Comparison of ENCODE assay signal across 22 cellular contexts in the genomic region with DNA sequence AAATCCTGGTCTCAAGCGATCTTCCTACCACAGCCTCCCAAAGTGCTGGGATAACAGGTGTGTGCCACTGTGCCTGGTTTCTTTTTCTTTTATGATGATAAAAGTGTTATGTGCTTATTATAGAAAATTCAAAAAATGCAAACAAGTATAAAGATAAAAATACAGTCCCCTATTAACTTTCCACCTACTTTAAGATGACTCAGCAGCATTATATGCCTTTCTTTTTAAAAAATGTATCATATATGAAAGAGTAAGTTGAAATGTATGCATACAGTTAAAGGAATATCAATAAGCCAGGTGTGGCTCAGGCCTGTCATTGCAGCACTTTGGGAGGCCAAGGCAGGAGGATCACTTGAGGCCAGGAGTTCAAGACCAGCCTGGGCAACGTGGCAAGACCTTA.
DNase-seq lines count a peak whose midpoint lies in the region; ATAC-seq, FAIRE-seq and TF ChIP-seq lines count a peak whose summit lies in the region.
"Had no signal": no experiment of that assay in that cellular context is flagged by ENCODE, and none has a peak within 500 bp of the region (broad histone marks: within the 10 kb centered on the region; RNA-seq: fewer than 3 reads in every experiment).

No MANE protein-coding gene starts in this region.

- no peaks in the 10 kb centered on the region for H3K79me1 ChIP-seq in IMR-90 (ENCODE audit: low read depth in 1 of 2, low read length in 2 of 2)

- TF ChIP-seq POLR2A in A549 (IDR thresholded peaks at IDR 0.05; ENCODE audit: low read length) (no peak), IMR-90 (IDR thresholded peaks at IDR 0.05; ENCODE audit: low read depth, low read length) (no peak)

- H4K20me1 ChIP-seq in IMR-90 (ENCODE audit: insufficient read depth, low read length), result no peaks in the 10 kb centered on the region
- H4K20me1 ChIP-seq: BLaER1 treated with 17β-estradiol and CSF1 and Interleukin-3, amounts not matched to agents 10 nM and 100 nM had no signal

- no peak overlapping the region for H2BK5ac ChIP-seq in IMR-90 (ENCODE audit: low read depth, low read length, poor library complexity, severe bottlenecking)

- no peak overlapping the region for H3K9ac ChIP-seq in IMR-90 (ENCODE audit: low read depth, low read length)
- H3K9ac ChIP-seq: BLaER1 treated with 17β-estradiol and CSF1 and Interleukin-3, amounts not matched to agents 10 nM and 100 nM had no signal

- in situ Hi-C loops in IMR-90 (cut with MboI; ENCODE audit: low sequenced_read_pairs), result no loop called here

- H4K91ac ChIP-seq in IMR-90 (ENCODE audit: insufficient read depth, low read depth, low read length), result no peak overlapping the region

- no peak overlapping the region for H3K4me3 ChIP-seq in A549
- H3K4me3 ChIP-seq in IMR-90 (ENCODE audit: insufficient read depth, low read depth, low read length), result no peak overlapping the region
- H3K4me3 ChIP-seq: BLaER1 treated with 17β-estradiol and CSF1 and Interleukin-3, amounts not matched to agents 10 nM and 100 nM; GM12878 had no signal

- WGBS in A549 (ENCODE audit: missing lambda C conversion rate), result 18% methylated on average over 2 of the region's 2 CpGs
- WGBS in IMR-90 (ENCODE audit: extremely low coverage in 2 of 2, insufficient read length in 1 of 2), 2 experiments, result no CpG with 5 or more reads among the region's 2 CpGs

- no peak overlapping the region for H2BK20ac ChIP-seq in IMR-90 (ENCODE audit: low read depth, low read length)

- H2AK9ac ChIP-seq in IMR-90 (replicated peaks; ENCODE audit: low read depth, low read length, poor library complexity), result no peak overlapping the region

- TF ChIP-seq CTCF in A549 (IDR thresholded peaks at IDR 0.05) (no peak), IMR-90 (conservative IDR thresholded peaks at IDR 0.05; ENCODE audit: low read depth, low read length) (no peak)

- TF ChIP-seq RAD21 in A549 (conservative IDR thresholded peaks at IDR 0.05 in 1 of 2, IDR thresholded peaks at IDR 0.05 in 1 of 2) (no peak), IMR-90 (IDR thresholded peaks at IDR 0.05; ENCODE audit: low read length) (no peak)

- H3K27me3 ChIP-seq in IMR-90 (ENCODE audit: control insufficient read depth, insufficient read depth, low read length), result no peaks in the 10 kb centered on the region
- H3K27me3 ChIP-seq: BLaER1 treated with 17β-estradiol and CSF1 and Interleukin-3, amounts not matched to agents 10 nM and 100 nM had no signal

- dilution Hi-C loops in IMR-90 (cut with HindIII; ENCODE audit: low sequenced_read_pairs, unreplicated experiment), result no loop called here

- H3K14ac ChIP-seq in IMR-90 (replicated peaks; ENCODE audit: low read depth, low read length), result no peak overlapping the region

- H3K56ac ChIP-seq in IMR-90 (ENCODE audit: extremely low read depth, insufficient read depth, low read length), result no peak overlapping the region

- H3K9me3 ChIP-seq in A549 (no peaks in the 10 kb centered on the region; the same call in 2 of the 3 replicates), IMR-90 (ENCODE audit: control insufficient read depth, insufficient read depth, low read length) (peaks cover 8% of the 10 kb centered on the region)
- H3K9me3 ChIP-seq: BLaER1 treated with 17β-estradiol and CSF1 and Interleukin-3, amounts not matched to agents 10 nM and 100 nM; Caco-2 had no signal

- H3K4ac ChIP-seq in IMR-90 (ENCODE audit: low read depth, low read length), result no peak overlapping the region

- H2BK15ac ChIP-seq in IMR-90 (ENCODE audit: low read depth, low read length), result no peak overlapping the region

- no peak for FAIRE-seq in A549 (lab: Jason Lieb, UNC)
- FAIRE-seq: A204.1, D721Med, GM12878, GM12892, GM18507 had no signal

- intact Hi-C loops in IMR-90 (cut with micrococcal nuclease), result no loop called here

- CTCF ChIA-PET in A549 (lab: Yijun Ruan, JAX), result interaction anchor here (0.6 kb wide), 1 partner anchor 45 kb away, joined by 3 read pairs; no protein-coding TSS in a partner anchor
- CTCF ChIA-PET in IMR-90 (lab: Yijun Ruan, JAX), result interaction anchor here (0.6 kb wide), 1 partner anchor 1460 kb away, joined by 3 read pairs; no protein-coding TSS in a partner anchor

- H3K18ac ChIP-seq in IMR-90 (ENCODE audit: low read depth, low read length), result no peak overlapping the region

- no peak overlapping the region for H3K23ac ChIP-seq in IMR-90 (ENCODE audit: low read depth, low read length)

- no peak overlapping the region for H3K4me2 ChIP-seq in A549
- no peak overlapping the region for H3K4me2 ChIP-seq in IMR-90 (ENCODE audit: low read depth, low read length)
- H3K4me2 ChIP-seq: BLaER1 treated with 17β-estradiol and CSF1 and Interleukin-3, amounts not matched to agents 10 nM and 100 nM had no signal

- no peak overlapping the region for H2AK5ac ChIP-seq in IMR-90 (ENCODE audit: low read depth, low read length)

- no peaks in the 10 kb centered on the region for H3K36me3 ChIP-seq in IMR-90 (ENCODE audit: control insufficient read depth, insufficient read depth, low read length)
- H3K36me3 ChIP-seq: BLaER1 treated with 17β-estradiol and CSF1 and Interleukin-3, amounts not matched to agents 10 nM and 100 nM had no signal

- TF ChIP-seq EP300 in A549 (IDR thresholded peaks at IDR 0.05), result no peak

- no peak overlapping the region for H4K8ac ChIP-seq in IMR-90 (ENCODE audit: low read depth in 2 of 2, low read length in 2 of 2)

- H2BK120ac ChIP-seq in IMR-90 (ENCODE audit: low read depth, low read length), result no peak overlapping the region

- no TSS peak for BruUV-seq in IMR-90 (replicated peaks; lab: Mats Ljungman, UMichigan)

- no peak overlapping the region for H4K5ac ChIP-seq in IMR-90 (ENCODE audit: low read depth, low read length)

- H3K9me1 ChIP-seq in IMR-90 (ENCODE audit: insufficient read depth, low read length), result no peaks in the 10 kb centered on the region

- DNase-seq in A549 (ENCODE audit: low read depth in 1 of 2, low spot score in 1 of 2) (no peak), IMR-90 (no peak), mesenteric fat pad (ENCODE audit: low spot score) (peak; percentile 2), activated gamma-delta T cell treated with Interleukin-2 at 50 U/mL for 16 hours (no peak), DMS53 (lab: John Stamatoyannopoulos, UW) (no peak)
- DNase-seq: 8988T; AML-193; Caco-2; Calu3; CD4-positive, alpha-beta T cell; CD8-positive, alpha-beta T cell; DMS79; DND-41; EL; GDM1 had no signal

- no peak overlapping the region for H3K27ac ChIP-seq in A549
- H3K27ac ChIP-seq in IMR-90 (ENCODE audit: insufficient read depth, low read length), result no peak overlapping the region
- H3K27ac ChIP-seq: BLaER1 treated with 17β-estradiol and CSF1 and Interleukin-3, amounts not matched to agents 10 nM and 100 nM; C4-2B had no signal

- H3K4me1 ChIP-seq in A549 (no peaks in the 10 kb centered on the region), IMR-90 (ENCODE audit: control insufficient read depth, insufficient read depth, low read length) (no peaks in the 10 kb centered on the region)
- H3K4me1 ChIP-seq: Caco-2 had no signal

- POLR2A ChIA-PET in A549 (lab: Yijun Ruan, JAX) (no interaction called here), IMR-90 (lab: Charles Lee; ENCODE audit: unreplicated experiment) (no interaction called here)

- no peak overlapping the region for H2AFZ ChIP-seq in IMR-90 (replicated peaks; ENCODE audit: low read length, poor library complexity)

- ATAC-seq in A549 (no peak), IMR-90 (ENCODE audit: low read depth) (no peak)
- ATAC-seq: CD8-positive, alpha-beta T cell; GM12878 had no signal

TF ChIP-seq in A549, 52 proteins besides CTCF, POLR2A, EP300 and RAD21:
- TF ChIP-seq MAFK (IDR thresholded peaks at IDR 0.05; ENCODE audit: partially characterized antibody) (peak; percentile 45), CEBPB (IDR thresholded peaks at IDR 0.05) (no peak), HEYL (CRISPR knock-in tag; IDR thresholded peaks at IDR 0.05) (no peak), FOSL2 (IDR thresholded peaks at IDR 0.05) (no peak), FOSL2 (CRISPR knock-in tag; IDR thresholded peaks at IDR 0.05) (no peak)

TF ChIP-seq in IMR-90, 13 proteins besides CTCF, POLR2A, EP300 and RAD21:
- TF ChIP-seq MAFK (IDR thresholded peaks at IDR 0.05; ENCODE audit: low read depth, low read length) (peak; percentile 29; the same call in 1 of the 2 replicates), CEBPB (IDR thresholded peaks at IDR 0.05; ENCODE audit: low read depth, low read length) (no peak)
